Comparison of ENCODE assay signal across 8 cellular contexts in the genomic region with DNA sequence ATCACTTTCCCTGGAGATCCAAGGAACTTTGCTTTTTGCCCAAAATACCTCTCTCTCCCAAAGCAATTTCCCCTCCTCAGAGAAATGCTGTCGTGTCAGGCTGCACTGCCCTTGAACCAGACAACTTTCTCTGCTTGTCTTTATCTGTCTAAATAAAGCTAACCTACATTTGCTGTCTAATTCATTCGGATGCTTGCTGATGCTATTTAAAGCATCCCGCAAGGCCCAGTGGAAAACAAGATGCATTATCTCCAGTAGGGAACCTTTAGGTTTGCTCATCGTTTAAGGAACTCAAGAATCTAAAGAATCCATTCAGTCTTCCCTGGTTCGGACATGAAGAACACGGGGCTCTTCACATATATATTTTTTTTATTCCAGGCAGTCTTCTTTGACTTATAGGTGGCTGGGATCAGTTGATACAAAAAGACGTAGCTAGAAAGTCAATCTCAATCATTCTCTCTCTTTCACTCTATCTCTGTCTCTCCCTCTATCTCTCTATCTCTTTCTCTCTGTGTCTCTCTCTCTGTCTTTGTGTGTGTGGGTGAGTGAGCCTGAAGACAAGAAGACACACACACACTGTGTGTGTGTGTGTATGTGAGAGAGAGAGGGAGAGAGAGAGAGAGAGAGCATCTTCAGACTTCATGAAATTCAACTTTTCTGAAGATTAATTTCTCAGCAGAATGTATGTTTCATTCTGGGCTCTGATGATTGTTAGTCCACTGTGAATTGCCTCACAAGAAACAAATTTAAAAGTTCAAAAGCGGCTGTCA.
DNase-seq lines count a peak whose midpoint lies in the region; ATAC-seq and TF ChIP-seq lines count a peak whose summit lies in the region.
"Had no signal": no experiment of that assay in that cellular context is flagged by ENCODE, and none has a peak within 500 bp of the region (broad histone marks: within the 10 kb centered on the region; RNA-seq: fewer than 3 reads in every experiment).

No MANE protein-coding gene starts in this region.

- peak overlapping the region; percentile 34 for H3K4me2 ChIP-seq in GM23248 (ENCODE audit: unreplicated experiment)
- H3K4me2 ChIP-seq in osteoblast (ENCODE audit: insufficient read depth, low read length) = peak overlapping the region; percentile 52

- H3K4me3 ChIP-seq in GM23248 (no peak overlapping the region), osteoblast (ENCODE audit: insufficient read depth, low read length) (peak overlapping the region; percentile 14)
- no peak overlapping the region for H3K4me3 ChIP-seq in effector memory CD4-positive, alpha-beta T cell (ENCODE audit: insufficient read depth, low read depth, low read length, poor library complexity, severe bottlenecking)
- H3K4me3 ChIP-seq: suprapubic skin had no signal

- no peaks in the 10 kb centered on the region for H3K27me3 ChIP-seq in GM23248 (replicated peaks; ENCODE audit: insufficient read depth)
- no peaks in the 10 kb centered on the region for H3K27me3 ChIP-seq in effector memory CD4-positive, alpha-beta T cell (replicated peaks; ENCODE audit: control insufficient read depth, insufficient read depth, low read length, poor library complexity, severe bottlenecking)
- no peaks in the 10 kb centered on the region for H3K27me3 ChIP-seq in osteoblast (ENCODE audit: insufficient read depth, low read length)
- H3K27me3 ChIP-seq: suprapubic skin had no signal

- H3F3A ChIP-seq in GM23248 (ENCODE audit: insufficient read depth) = peaks cover 17% of the 10 kb centered on the region

- H3K9me3 ChIP-seq in GM23248 (ENCODE audit: low read depth) (no peaks in the 10 kb centered on the region), osteoblast (ENCODE audit: low read depth, low read length) (no peaks in the 10 kb centered on the region)
- H3K9me3 ChIP-seq in effector memory CD4-positive, alpha-beta T cell (ENCODE audit: control insufficient read depth, low read length) = no peaks in the 10 kb centered on the region

- H2AFZ ChIP-seq in GM23248 (peak overlapping the region; percentile 60; the same call in 1 of the 2 replicates), osteoblast (ENCODE audit: low read length) (peak overlapping the region; percentile 70)

- H3K79me2 ChIP-seq in GM23248 (ENCODE audit: insufficient read depth) (no peaks in the 10 kb centered on the region), osteoblast (ENCODE audit: insufficient read depth, low read length) (no peaks in the 10 kb centered on the region)

- H3K9ac ChIP-seq in GM23248 = peak overlapping the region; percentile 62

- H3K27ac ChIP-seq in GM23248 = peak overlapping the region; percentile 79
- peak overlapping the region; percentile 67 for H3K27ac ChIP-seq in effector memory CD4-positive, alpha-beta T cell (ENCODE audit: insufficient read depth, low read length, poor library complexity, severe bottlenecking)
- peak overlapping the region; percentile 96 for H3K27ac ChIP-seq in osteoblast (ENCODE audit: low read depth, low read length)
- H3K27ac ChIP-seq: suprapubic skin had no signal

- WGBS in GM23248 (ENCODE audit: low coverage in 1 of 2, low lambda C conversion rate in 2 of 2, missing lambda C conversion rate in 2 of 2), 2 experiments = 68% methylated on average over 8 of the region's 8 CpGs

- no peaks in the 10 kb centered on the region for H3K9me2 ChIP-seq in GM23248 (ENCODE audit: insufficient read depth)

- in situ Hi-C loops in GM23248 (cut with MboI) = no loop called here

- no peaks in the 10 kb centered on the region for H3K36me3 ChIP-seq in GM23248 (ENCODE audit: low read depth)
- no peaks in the 10 kb centered on the region for H3K36me3 ChIP-seq in effector memory CD4-positive, alpha-beta T cell (ENCODE audit: control insufficient read depth, insufficient read depth, low read length)
- H3K36me3 ChIP-seq in osteoblast (ENCODE audit: insufficient read depth, low read length) = no peaks in the 10 kb centered on the region
- H3K36me3 ChIP-seq: suprapubic skin had no signal

- ATAC-seq in SK-N-SH treated with all-trans-retinoic acid at 6 μM for 48 hours (peak; percentile 60), GM19463 (IDR thresholded peaks at IDR 0.05; ENCODE audit: unreplicated experiment) (no peak), GM19395 (IDR thresholded peaks at IDR 0.05; ENCODE audit: unreplicated experiment) (no peak)

- H4K20me1 ChIP-seq in GM23248 (ENCODE audit: insufficient read depth) (no peaks in the 10 kb centered on the region), osteoblast (ENCODE audit: insufficient read depth, low read length) (no peaks in the 10 kb centered on the region)

- TF ChIP-seq CTCF in osteoblast (IDR thresholded peaks at IDR 0.05; ENCODE audit: extremely low read depth, low read depth, low read length) = no peak

- H3K4me1 ChIP-seq in GM23248 (ENCODE audit: insufficient read depth) = peaks cover 32% of the 10 kb centered on the region
- peaks cover 17% of the 10 kb centered on the region for H3K4me1 ChIP-seq in effector memory CD4-positive, alpha-beta T cell (ENCODE audit: control insufficient read depth, insufficient read depth, low read length, poor library complexity, severe bottlenecking)
- H3K4me1 ChIP-seq in osteoblast (ENCODE audit: insufficient read depth, low read length) = peaks cover 29% of the 10 kb centered on the region
- H3K4me1 ChIP-seq: suprapubic skin had no signal

- no peak for DNase-seq in GM23248
- DNase-seq in effector memory CD4-positive, alpha-beta T cell = no peak
- no peak for DNase-seq in osteoblast (ENCODE audit: insufficient read length, low spot score, missing footprints)
- DNase-seq in stimulated activated CD4-positive, alpha-beta T cell treated with anti-CD3 and anti-CD28 coated beads, Interleukin-4, amount 100 ng/mL, for 1 hour = no peak

TF ChIP-seq in SK-N-SH treated with all-trans-retinoic acid at 6 μM for 48 hours, 23 proteins besides CTCF, POLR2A, EP300 and RAD21:
- peak; percentile 74; the same call in 1 of the 2 replicates for TF ChIP-seq RARB (CRISPR knock-in tag; IDR thresholded peaks at IDR 0.05)
- TF ChIP-seq, protein P1, sequence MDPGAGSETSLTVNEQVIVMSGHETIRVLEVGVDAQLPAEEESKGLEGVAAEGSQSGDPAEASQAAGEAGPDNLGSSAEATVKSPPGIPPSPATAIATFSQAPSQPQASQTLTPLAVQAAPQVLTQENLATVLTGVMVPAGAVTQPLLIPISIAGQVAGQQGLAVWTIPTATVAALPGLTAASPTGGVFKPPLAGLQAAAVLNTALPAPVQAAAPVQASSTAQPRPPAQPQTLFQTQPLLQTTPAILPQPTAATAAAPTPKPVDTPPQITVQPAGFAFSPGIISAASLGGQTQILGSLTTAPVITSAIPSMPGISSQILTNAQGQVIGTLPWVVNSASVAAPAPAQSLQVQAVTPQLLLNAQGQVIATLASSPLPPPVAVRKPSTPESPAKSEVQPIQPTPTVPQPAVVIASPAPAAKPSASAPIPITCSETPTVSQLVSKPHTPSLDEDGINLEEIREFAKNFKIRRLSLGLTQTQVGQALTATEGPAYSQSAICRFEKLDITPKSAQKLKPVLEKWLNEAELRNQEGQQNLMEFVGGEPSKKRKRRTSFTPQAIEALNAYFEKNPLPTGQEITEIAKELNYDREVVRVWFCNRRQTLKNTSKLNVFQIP (CRISPR knock-in tag; IDR thresholded peaks at IDR 0.05; ENCODE audit: borderline replicate concordance, low read depth) = no peak
- no peak for TF ChIP-seq ARNTL (CRISPR knock-in tag; IDR thresholded peaks at IDR 0.05; ENCODE audit: borderline replicate concordance, low read depth)
- TF ChIP-seq SNAI2 (CRISPR knock-in tag; IDR thresholded peaks at IDR 0.05) = no peak
- TF ChIP-seq ISL1 (CRISPR knock-in tag; IDR thresholded peaks at IDR 0.05) = peak; percentile 3; the same call in 1 of the 2 replicates
